In genomic region chr19:49681830-49682229, GRCh38 we compare ENCODE assay signal across 1 cellular context.
TF ChIP-seq lines count a peak whose summit lies in the region.

No MANE protein-coding gene starts in this region.

TF ChIP-seq in HepG2, 621 proteins besides CTCF, POLR2A, EP300 and RAD21:
- TF ChIP-seq RBM22 (optimal IDR thresholded peaks at IDR 0.05; ENCODE audit: low read length) (peak; percentile 41), KAT8 (CRISPR knock-in tag; IDR thresholded peaks at IDR 0.05) (no peak), NFE2L2 (IDR thresholded peaks at IDR 0.05; ENCODE audit: low read length) (no peak), RBFOX2 (IDR thresholded peaks at IDR 0.05; ENCODE audit: low read depth, low read length) (peak; percentile 64), AGO2 (optimal IDR thresholded peaks at IDR 0.05; ENCODE audit: low read depth, low read length) (peak; percentile 82)
